Comparison of ENCODE assay signal across 23 cellular contexts in genomic region chr1:46083579-46083978, GRCh38. TPM values are rescaled to one million over a fixed set of nuclear protein-coding genes. Genes with fewer than 3 reads are reported as not detected.
DNase-seq lines count a peak whose midpoint lies in the region; ATAC-seq, FAIRE-seq and TF ChIP-seq lines count a peak whose summit lies in the region.
"Had no signal": no experiment of that assay in that cellular context is flagged by ENCODE, and none has a peak within 500 bp of the region (broad histone marks: within the 10 kb centered on the region; RNA-seq: fewer than 3 reads in every experiment).

No MANE protein-coding gene starts in this region.

- no peak overlapping the region for H2BK12ac ChIP-seq in trophoblast cell (ENCODE audit: low read length)

- no peak for TF ChIP-seq POLR2A in lower leg skin (IDR thresholded peaks at IDR 0.05)
- no peak for TF ChIP-seq POLR2A in ovary (IDR thresholded peaks at IDR 0.05)

- H2BK5ac ChIP-seq in trophoblast cell (ENCODE audit: low read depth, low read length, poor library complexity), result no peak overlapping the region

- H3K4me2 ChIP-seq in smooth muscle cell (no peak overlapping the region), trophoblast cell (ENCODE audit: low read length) (no peak overlapping the region)
- H3K4me2 ChIP-seq: BLaER1 had no signal

- no peak overlapping the region for H2BK120ac ChIP-seq in trophoblast cell (ENCODE audit: insufficient read depth, low read length, poor library complexity)

- POLR2A ChIA-PET in HEK293 (lab: Yijun Ruan, JAX), result no interaction called here

- H3K9me3 ChIP-seq in HEK293 (ENCODE audit: control insufficient read depth, insufficient read depth, low read depth, low read length), result no peaks in the 10 kb centered on the region
- H3K9me3 ChIP-seq in RWPE2 (ENCODE audit: severe bottlenecking), result no peaks in the 10 kb centered on the region
- H3K9me3 ChIP-seq in smooth muscle cell (replicated peaks; ENCODE audit: low read depth), result no peaks in the 10 kb centered on the region
- peaks cover 2% of the 10 kb centered on the region for H3K9me3 ChIP-seq in trophoblast cell (ENCODE audit: insufficient read depth, low read depth, low read length)
- no peaks in the 10 kb centered on the region for H3K9me3 ChIP-seq in ovary

- H2AFZ ChIP-seq in smooth muscle cell (ENCODE audit: low read depth), result no peak overlapping the region
- no peak overlapping the region for H2AFZ ChIP-seq in trophoblast cell (ENCODE audit: insufficient read depth, low read length, poor library complexity)
- H2AFZ ChIP-seq: GM23248 had no signal

- intact Hi-C loops in lower leg skin (cut with DNase I; ENCODE audit: low total_unique reads) (no loop called here), ovary (cut with DNase I) (no loop called here)

- H3K36me3 ChIP-seq in HEK293 (ENCODE audit: control insufficient read depth in 2 of 2, insufficient read depth in 1 of 2, low read length in 2 of 2), result no peaks in the 10 kb centered on the region
- H3K36me3 ChIP-seq in RWPE2 (ENCODE audit: low read depth), result no peaks in the 10 kb centered on the region
- no peaks in the 10 kb centered on the region for H3K36me3 ChIP-seq in smooth muscle cell (ENCODE audit: low read depth)
- H3K36me3 ChIP-seq in trophoblast cell (ENCODE audit: control insufficient read depth in 1 of 2, insufficient read depth in 2 of 2, low read length in 2 of 2), result no peaks in the 10 kb centered on the region
- no peaks in the 10 kb centered on the region for H3K36me3 ChIP-seq in ovary

- H4K8ac ChIP-seq in trophoblast cell (ENCODE audit: low read depth, low read length), result no peak overlapping the region

- H3K18ac ChIP-seq in trophoblast cell (ENCODE audit: low read length), result no peak overlapping the region

- TF ChIP-seq CTCF in HEK293 (tag by site-specific recombination; IDR thresholded peaks at IDR 0.05) (no peak), RWPE2 (IDR thresholded peaks at IDR 0.05; ENCODE audit: poor library complexity, severe bottlenecking) (no peak), smooth muscle cell (IDR thresholded peaks at IDR 0.05; ENCODE audit: borderline replicate concordance, insufficient read depth, poor library complexity, severe bottlenecking) (no peak), lower leg skin (IDR thresholded peaks at IDR 0.05) (no peak), ovary (IDR thresholded peaks at IDR 0.05) (no peak)

- DNase-seq in GM18507 (ENCODE audit: extremely low spot score, insufficient read length, low read depth) (no peak), RWPE2 (ENCODE audit: low spot score) (no peak), smooth muscle cell (lab: John Stamatoyannopoulos, UW; ENCODE audit: unreplicated experiment) (no peak), lower leg skin (ENCODE audit: low spot score in 2 of 2) (no peak), trophoblast cell (no peak), ovary (no peak)
- DNase-seq: CD4-positive, alpha-beta T cell; CD8-positive, alpha-beta memory T cell; DMS 273 treated with DMSO at 0.1 percent for 48 hours; DMS79; EL; GF-D8; GM23248; H9; HFFc6 had no signal

- H3K4me3 ChIP-seq in HEK293 (ENCODE audit: low read depth, low read length), result no peak overlapping the region
- no peak overlapping the region for H3K4me3 ChIP-seq in RWPE2 (ENCODE audit: severe bottlenecking)
- no peak overlapping the region for H3K4me3 ChIP-seq in smooth muscle cell
- H3K4me3 ChIP-seq in lower leg skin (ENCODE audit: low read depth, poor library complexity, severe bottlenecking), result no peak overlapping the region
- no peak overlapping the region for H3K4me3 ChIP-seq in trophoblast cell (ENCODE audit: low read depth, low read length)
- no peak overlapping the region for H3K4me3 ChIP-seq in ovary
- H3K4me3 ChIP-seq: BLaER1, GM23248 had no signal

- no peak overlapping the region for H4K12ac ChIP-seq in trophoblast cell (ENCODE audit: low read depth, low read length)

- no peak overlapping the region for H3K4ac ChIP-seq in trophoblast cell (ENCODE audit: low read depth, low read length)

- no peak overlapping the region for H2AK5ac ChIP-seq in trophoblast cell (ENCODE audit: low read length)

- no peaks in the 10 kb centered on the region for H3K79me2 ChIP-seq in smooth muscle cell (ENCODE audit: low read depth)
- H3K79me2 ChIP-seq in trophoblast cell (ENCODE audit: control insufficient read depth, insufficient read depth, low read length, poor library complexity), result no peaks in the 10 kb centered on the region

- no peak overlapping the region for H4K91ac ChIP-seq in trophoblast cell (ENCODE audit: low read depth, low read length)

- CTCF ChIA-PET in HEK293 (lab: Yijun Ruan, JAX), result no interaction called here

- H3K9ac ChIP-seq in smooth muscle cell (ENCODE audit: low read depth) (no peak overlapping the region), trophoblast cell (ENCODE audit: low read length) (no peak overlapping the region)
- H3K9ac ChIP-seq: BLaER1, GM23248 had no signal

- H3K27ac ChIP-seq in HEK293 (ENCODE audit: extremely low read depth, low read depth, low read length), result no peak overlapping the region
- H3K27ac ChIP-seq in RWPE2 (ENCODE audit: poor library complexity, severe bottlenecking), result peak overlapping the region; percentile 84
- peak overlapping the region; percentile 79 for H3K27ac ChIP-seq in smooth muscle cell (ENCODE audit: low read depth)
- no peak overlapping the region for H3K27ac ChIP-seq in trophoblast cell (ENCODE audit: low read depth, low read length)
- H3K27ac ChIP-seq in ovary, result no peak overlapping the region
- H3K27ac ChIP-seq: BLaER1, C4-2B, GM23248 had no signal

- H3F3A ChIP-seq in smooth muscle cell (ENCODE audit: low read depth), result no peaks in the 10 kb centered on the region

- H3K4me1 ChIP-seq in HEK293 (ENCODE audit: control insufficient read depth, insufficient read depth, low read length) (no peaks in the 10 kb centered on the region; the same call in 1 of the 2 replicates), RWPE2 (ENCODE audit: insufficient read depth, poor library complexity, severe bottlenecking) (peaks cover 33% of the 10 kb centered on the region), smooth muscle cell (ENCODE audit: low read depth) (no peaks in the 10 kb centered on the region), trophoblast cell (ENCODE audit: control insufficient read depth in 1 of 2, insufficient read depth in 2 of 2, low read length in 2 of 2) (no peaks in the 10 kb centered on the region), ovary (ENCODE audit: insufficient read depth) (no peaks in the 10 kb centered on the region)

- TF ChIP-seq EP300 in ovary (IDR thresholded peaks at IDR 0.05), result no peak

- peak; percentile 45 for FAIRE-seq in GM18507 (lab: Jason Lieb, UNC)
- FAIRE-seq: D721Med, GM12891, H1 had no signal

- ATAC-seq in RWPE2 (ENCODE audit: low read depth) (no peak), GM19351 (IDR thresholded peaks at IDR 0.05; ENCODE audit: unreplicated experiment) (no peak)
- ATAC-seq: HCT116 had no signal

- no peaks in the 10 kb centered on the region for H4K20me1 ChIP-seq in smooth muscle cell (ENCODE audit: low read depth)

- H3K27me3 ChIP-seq in RWPE2 (ENCODE audit: insufficient read depth, poor library complexity, severe bottlenecking), result no peaks in the 10 kb centered on the region
- no peaks in the 10 kb centered on the region for H3K27me3 ChIP-seq in smooth muscle cell (ENCODE audit: low read depth)
- H3K27me3 ChIP-seq in trophoblast cell (ENCODE audit: insufficient read depth, low read length), result no peaks in the 10 kb centered on the region
- no peaks in the 10 kb centered on the region for H3K27me3 ChIP-seq in ovary
- H3K27me3 ChIP-seq: BLaER1 had no signal

- H3K79me1 ChIP-seq in trophoblast cell (ENCODE audit: low read length), result no peaks in the 10 kb centered on the region

- no peak overlapping the region for H3K14ac ChIP-seq in trophoblast cell (ENCODE audit: low read length)

- H3K23ac ChIP-seq in trophoblast cell (ENCODE audit: low read length), result no peak overlapping the region

TF ChIP-seq in HEK293, 187 proteins besides CTCF, POLR2A, EP300 and RAD21 (continues in another document):
- TF ChIP-seq ZNF121 (tag by site-specific recombination; IDR thresholded peaks at IDR 0.05), result no peak
- TF ChIP-seq, protein P1, sequence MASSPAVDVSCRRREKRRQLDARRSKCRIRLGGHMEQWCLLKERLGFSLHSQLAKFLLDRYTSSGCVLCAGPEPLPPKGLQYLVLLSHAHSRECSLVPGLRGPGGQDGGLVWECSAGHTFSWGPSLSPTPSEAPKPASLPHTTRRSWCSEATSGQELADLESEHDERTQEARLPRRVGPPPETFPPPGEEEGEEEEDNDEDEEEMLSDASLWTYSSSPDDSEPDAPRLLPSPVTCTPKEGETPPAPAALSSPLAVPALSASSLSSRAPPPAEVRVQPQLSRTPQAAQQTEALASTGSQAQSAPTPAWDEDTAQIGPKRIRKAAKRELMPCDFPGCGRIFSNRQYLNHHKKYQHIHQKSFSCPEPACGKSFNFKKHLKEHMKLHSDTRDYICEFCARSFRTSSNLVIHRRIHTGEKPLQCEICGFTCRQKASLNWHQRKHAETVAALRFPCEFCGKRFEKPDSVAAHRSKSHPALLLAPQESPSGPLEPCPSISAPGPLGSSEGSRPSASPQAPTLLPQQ (tag by site-specific recombination; IDR thresholded peaks at IDR 0.05), result no peak
- 0 out of 2 replicates have a peak, but pooled peaks have one; percentile 13 for TF ChIP-seq ZNF18 (tag by site-specific recombination; IDR thresholded peaks at IDR 0.05)
- peak; percentile 99 for TF ChIP-seq ZNF184 (tag by site-specific recombination; IDR thresholded peaks at IDR 0.05)
- TF ChIP-seq ZNF529 (tag by site-specific recombination; IDR thresholded peaks at IDR 0.05; ENCODE audit: insufficient replicate concordance), result no peak
- no peak for TF ChIP-seq ZNF157 (tag by site-specific recombination; IDR thresholded peaks at IDR 0.05)
- no peak for TF ChIP-seq ZNF433 (tag by site-specific recombination; IDR thresholded peaks at IDR 0.05; ENCODE audit: low read depth)
- TF ChIP-seq KLF7 (tag by site-specific recombination; IDR thresholded peaks at IDR 0.05; ENCODE audit: borderline replicate concordance), result no peak
- no peak for TF ChIP-seq FEZF1 (tag by site-specific recombination; IDR thresholded peaks at IDR 0.05)

RNA-seq across cellular contexts. Expression of gene PIK3R3, which starts 48.9 kb away (rescaled TPM):
- 5.6 TPM in 2 replicates for total RNA-seq in smooth muscle cell
- 3.7 and 5.3 TPM in 2 replicates for polyA plus RNA-seq in smooth muscle cell
- 10 to 100 TPM in 3 of 4 donors, 1 to 10 TPM in 1; 4.4 to 18.4 (median 11.7) TPM for total RNA-seq in lower leg skin
- polyA plus RNA-seq in trophoblast cell (2013), result 5.2 and 5.6 TPM in 2 replicates
- total RNA-seq in ovary, result 10 to 100 TPM in 4 of 7 donors, 1 to 10 TPM in 3; 3.6 to 20.3 (median 10.7) TPM
- polyA plus RNA-seq in ovary, result 10 to 100 TPM in 1 of 2 donors, 1 to 10 TPM in 1; 6.5 to 20.0 TPM

Comparison
In these comparisons a context has a peak if more than half of its experiments do, and no peak if none do; other contexts are left out.
1. H3K27ac ChIP-seq: peak in RWPE2 (single experiment) and smooth muscle cell (single experiment); none in HEK293 (single experiment), trophoblast cell (single experiment) and ovary (0 of 2).